In genomic region chr11:12362857-12363256, GRCh38 we compare ENCODE assay signal across 30 cellular contexts. TPM values are rescaled to one million over a fixed set of nuclear protein-coding genes. Genes with fewer than 3 reads are reported as not detected.
DNase-seq lines count a peak whose midpoint lies in the region; ATAC-seq and TF ChIP-seq lines count a peak whose summit lies in the region.
"Had no signal": no experiment of that assay in that cellular context is flagged by ENCODE, and none has a peak within 500 bp of the region (broad histone marks: within the 10 kb centered on the region; RNA-seq: fewer than 3 reads in every experiment).

No MANE protein-coding gene starts in this region.

- peak; percentile 39 for ATAC-seq in activated CD8-positive, alpha-beta T cell treated with anti-CD3 and anti-CD28 coated beads for 36 hours
- ATAC-seq in activated CD8-positive, alpha-beta T cell treated with anti-CD3 and anti-CD28 coated beads, Interleukin-2, amount 10 ng/mL, durations not matched to agents 7 days and 5 days: no peak
- peak; percentile 69 for ATAC-seq in CD8-positive, alpha-beta T cell
- peak; percentile 60 for ATAC-seq in T-helper 17 cell
- ATAC-seq in naive thymus-derived CD4-positive, alpha-beta T cell: peak; percentile 27
- no peak for ATAC-seq in HG03521 (IDR thresholded peaks at IDR 0.05; ENCODE audit: unreplicated experiment)
- ATAC-seq: GM12878 had no signal

- no peaks in the 10 kb centered on the region for H3K27me3 ChIP-seq in CD8-positive, alpha-beta T cell (ENCODE audit: insufficient read depth, low read length)
- no peaks in the 10 kb centered on the region for H3K27me3 ChIP-seq in naive thymus-derived CD4-positive, alpha-beta T cell (ENCODE audit: control insufficient read depth in 2 of 2, insufficient read depth in 2 of 2, low read length in 2 of 2)
- H3K27me3 ChIP-seq: brain microvascular endothelial cell, right atrium auricular region, SJCRH30 had no signal

- no peaks in the 10 kb centered on the region for H3K27me3 Mint-ChIP-seq in activated CD8-positive, alpha-beta T cell treated with anti-CD3 and anti-CD28 coated beads for 36 hours
- H3K27me3 Mint-ChIP-seq in activated CD8-positive, alpha-beta T cell treated with anti-CD3 and anti-CD28 coated beads, Interleukin-2, amount 10 ng/mL, durations not matched to agents 7 days and 5 days (ENCODE audit: low read depth): no peaks in the 10 kb centered on the region
- H3K27me3 Mint-ChIP-seq in CD8-positive, alpha-beta T cell (ENCODE audit: low read depth): no peaks in the 10 kb centered on the region
- no peaks in the 10 kb centered on the region for H3K27me3 Mint-ChIP-seq in T-helper 17 cell
- H3K27me3 Mint-ChIP-seq in naive thymus-derived CD4-positive, alpha-beta T cell: peaks cover 0 to 8% (median under 1%) of the 10 kb centered on the region in 5 donors
- H3K27me3 Mint-ChIP-seq: stimulated activated naive CD8-positive, alpha-beta T cell treated with anti-CD3 and anti-CD28 coated beads, Interleukin-15, Interleukin-2, amounts not matched to agents 100 ng/mL and 50 ng/mL, for 24 hours had no signal

- POLR2A ChIA-PET in activated CD8-positive, alpha-beta T cell treated with anti-CD3 and anti-CD28 coated beads for 36 hours (lab: Charles Lee): no interaction called here
- POLR2A ChIA-PET in activated CD8-positive, alpha-beta T cell treated with anti-CD3 and anti-CD28 coated beads, Interleukin-2, amount 10 ng/mL, durations not matched to agents 7 days and 5 days (lab: Charles Lee): no interaction called here
- POLR2A ChIA-PET in CD8-positive, alpha-beta T cell (lab: Charles Lee): interaction anchor here (1.0 to 4.6 kb wide), 2 partner anchors 13 to 14 kb away, joined by 3 to 14 read pairs; partner anchors contain the start of gene PARVA
- POLR2A ChIA-PET in naive thymus-derived CD4-positive, alpha-beta T cell (lab: Charles Lee): interaction anchor here (0.5 to 1.0 kb wide), 4 partner anchors 11 to 34 kb away, joined by 3 to 7 read pairs (median 4); partner anchors contain the start of gene PARVA

- peaks cover 5% of the 10 kb centered on the region for H3K9me3 Mint-ChIP-seq in activated CD8-positive, alpha-beta T cell treated with anti-CD3 and anti-CD28 coated beads for 36 hours
- H3K9me3 Mint-ChIP-seq in activated CD8-positive, alpha-beta T cell treated with anti-CD3 and anti-CD28 coated beads, Interleukin-2, amount 10 ng/mL, durations not matched to agents 7 days and 5 days (ENCODE audit: insufficient read depth): no peaks in the 10 kb centered on the region
- H3K9me3 Mint-ChIP-seq in CD8-positive, alpha-beta T cell: peaks cover 9% of the 10 kb centered on the region
- H3K9me3 Mint-ChIP-seq in naive thymus-derived CD4-positive, alpha-beta T cell: peaks cover 1 to 32% (median 14%) of the 10 kb centered on the region in 11 donors
- H3K9me3 Mint-ChIP-seq: stimulated activated naive CD8-positive, alpha-beta T cell treated with anti-CD3 and anti-CD28 coated beads, Interleukin-15, Interleukin-2, amounts not matched to agents 100 ng/mL and 50 ng/mL, for 24 hours had no signal

- H3K4me3 Mint-ChIP-seq in activated CD8-positive, alpha-beta T cell treated with anti-CD3 and anti-CD28 coated beads for 36 hours: no peak overlapping the region
- no peak overlapping the region for H3K4me3 Mint-ChIP-seq in activated CD8-positive, alpha-beta T cell treated with anti-CD3 and anti-CD28 coated beads, Interleukin-2, amount 10 ng/mL, durations not matched to agents 7 days and 5 days
- peak overlapping the region; percentile 11 for H3K4me3 Mint-ChIP-seq in CD8-positive, alpha-beta T cell
- H3K4me3 Mint-ChIP-seq in T-helper 17 cell: peak overlapping the region; percentile 62
- H3K4me3 Mint-ChIP-seq in naive thymus-derived CD4-positive, alpha-beta T cell: peak overlapping the region in 6 of 10 donors; percentile 2 to 36 (median 15)
- H3K4me3 Mint-ChIP-seq: stimulated activated naive CD8-positive, alpha-beta T cell treated with anti-CD3 and anti-CD28 coated beads, Interleukin-15, Interleukin-2, amounts not matched to agents 100 ng/mL and 50 ng/mL, for 24 hours had no signal

- no peak for TF ChIP-seq CTCF in activated CD8-positive, alpha-beta T cell treated with anti-CD3 and anti-CD28 coated beads for 36 hours (IDR thresholded peaks at IDR 0.05)
- TF ChIP-seq CTCF in CD8-positive, alpha-beta T cell (IDR thresholded peaks at IDR 0.05): no peak

- CTCF ChIA-PET in activated CD8-positive, alpha-beta T cell treated with anti-CD3 and anti-CD28 coated beads for 36 hours (lab: Charles Lee): interaction anchor here (1.1 to 1.3 kb wide), 3 partner anchors 32 to 395 kb away, joined by 3 to 8 read pairs (median 3); no protein-coding TSS in a partner anchor
- CTCF ChIA-PET in activated CD8-positive, alpha-beta T cell treated with anti-CD3 and anti-CD28 coated beads, Interleukin-2, amount 10 ng/mL, durations not matched to agents 7 days and 5 days (lab: Charles Lee): interaction anchor here (0.5 to 1.7 kb wide), 2 partner anchors 31 to 81 kb away, joined by 3 to 5 read pairs; no protein-coding TSS in a partner anchor
- CTCF ChIA-PET in CD8-positive, alpha-beta T cell (lab: Charles Lee): interaction anchor here (1.6 to 1.9 kb wide), 2 partner anchors 14 to 32 kb away, joined by 5 to 8 read pairs; partner anchors contain the start of gene PARVA
- CTCF ChIA-PET in naive thymus-derived CD4-positive, alpha-beta T cell (lab: Charles Lee): interaction anchor here (0.9 to 1.5 kb wide), 2 partner anchors 14 to 32 kb away, joined by 4 to 5 read pairs; partner anchors contain the start of gene PARVA

- H3K27ac ChIP-seq in CD8-positive, alpha-beta T cell (ENCODE audit: low read depth, low read length): no peak overlapping the region
- peak overlapping the region; percentile 8 for H3K27ac ChIP-seq in naive thymus-derived CD4-positive, alpha-beta T cell (ENCODE audit: low read depth, low read length)
- H3K27ac ChIP-seq: brain microvascular endothelial cell, left ventricle myocardium inferior, neutrophil, right atrium auricular region, SJCRH30, thoracic aorta had no signal

- H3K27ac Mint-ChIP-seq in activated CD8-positive, alpha-beta T cell treated with anti-CD3 and anti-CD28 coated beads for 36 hours: peak overlapping the region; percentile 33
- H3K27ac Mint-ChIP-seq in activated CD8-positive, alpha-beta T cell treated with anti-CD3 and anti-CD28 coated beads, Interleukin-2, amount 10 ng/mL, durations not matched to agents 7 days and 5 days: no peak overlapping the region
- peak overlapping the region; percentile 88 for H3K27ac Mint-ChIP-seq in CD8-positive, alpha-beta T cell
- H3K27ac Mint-ChIP-seq in T-helper 17 cell: peak overlapping the region; percentile 86
- peak overlapping the region in 8 of 9 donors; percentile 63 to 97 (median 78) for H3K27ac Mint-ChIP-seq in naive thymus-derived CD4-positive, alpha-beta T cell
- H3K27ac Mint-ChIP-seq: stimulated activated naive CD8-positive, alpha-beta T cell treated with anti-CD3 and anti-CD28 coated beads, Interleukin-15, Interleukin-2, amounts not matched to agents 100 ng/mL and 50 ng/mL, for 24 hours had no signal

- no peaks in the 10 kb centered on the region for H3K36me3 ChIP-seq in CD8-positive, alpha-beta T cell (ENCODE audit: insufficient read depth, low read length)
- no peaks in the 10 kb centered on the region for H3K36me3 ChIP-seq in naive thymus-derived CD4-positive, alpha-beta T cell (ENCODE audit: control insufficient read depth in 2 of 3, insufficient read depth in 3 of 3, low read length in 3 of 3)
- H3K36me3 ChIP-seq: brain microvascular endothelial cell, left ventricle myocardium inferior, neutrophil, right atrium auricular region, SJCRH30, thoracic aorta had no signal

- no peaks in the 10 kb centered on the region for H3K9me3 ChIP-seq in CD8-positive, alpha-beta T cell (ENCODE audit: low read length)
- no peaks in the 10 kb centered on the region for H3K9me3 ChIP-seq in T-helper 17 cell (ENCODE audit: control insufficient read depth, low read length, poor library complexity, severe bottlenecking)
- H3K9me3 ChIP-seq in naive thymus-derived CD4-positive, alpha-beta T cell (ENCODE audit: control insufficient read depth in 2 of 3, low read length in 3 of 3): no peaks in the 10 kb centered on the region
- H3K9me3 ChIP-seq: left ventricle myocardium inferior, neutrophil, right atrium auricular region, thoracic aorta had no signal

- H3K4me3 ChIP-seq in CD8-positive, alpha-beta T cell (ENCODE audit: low read depth, low read length): no peak overlapping the region
- no peak overlapping the region for H3K4me3 ChIP-seq in naive thymus-derived CD4-positive, alpha-beta T cell (ENCODE audit: low read length)
- H3K4me3 ChIP-seq: GM12878, left ventricle myocardium inferior, right atrium auricular region, SJCRH30, smooth muscle cell, thoracic aorta had no signal

- H3K4me1 Mint-ChIP-seq in activated CD8-positive, alpha-beta T cell treated with anti-CD3 and anti-CD28 coated beads for 36 hours (ENCODE audit: low read depth): peaks cover 48% of the 10 kb centered on the region
- H3K4me1 Mint-ChIP-seq in activated CD8-positive, alpha-beta T cell treated with anti-CD3 and anti-CD28 coated beads, Interleukin-2, amount 10 ng/mL, durations not matched to agents 7 days and 5 days (ENCODE audit: low read depth): peaks cover 24% of the 10 kb centered on the region
- H3K4me1 Mint-ChIP-seq in CD8-positive, alpha-beta T cell (ENCODE audit: low read depth): peaks cover 74% of the 10 kb centered on the region
- H3K4me1 Mint-ChIP-seq in T-helper 17 cell: peaks cover 23% of the 10 kb centered on the region
- peaks cover 15 to 83% (median 78%) of the 10 kb centered on the region in 7 donors for H3K4me1 Mint-ChIP-seq in naive thymus-derived CD4-positive, alpha-beta T cell

- no peak for DNase-seq in activated CD8-positive, alpha-beta T cell treated with anti-CD3 and anti-CD28 coated beads for 36 hours
- no peak for DNase-seq in activated CD8-positive, alpha-beta T cell treated with anti-CD3 and anti-CD28 coated beads, Interleukin-2, amount 10 ng/mL, durations not matched to agents 7 days and 5 days
- DNase-seq in CD8-positive, alpha-beta T cell: no peak
- no peak for DNase-seq in T-helper 17 cell
- DNase-seq in naive thymus-derived CD4-positive, alpha-beta T cell: peak in 2 of 9 donors; percentile 9 to 31
- no peak for DNase-seq in NCI-H2029 treated with DMSO at 0.1 percent for 48 hours (lab: John Stamatoyannopoulos, UW)
- DNase-seq: activated CD4-positive, alpha-beta T cell treated with anti-CD3 and anti-CD28 coated beads, Interleukin-2, amount 50 U/mL, for 1 hour; activated CD8-positive, alpha-beta memory T cell treated with anti-CD3 and anti-CD28 coated beads, Interleukin-2, amount 50 U/mL, for 48 hours; AML-193; brain microvascular endothelial cell; DMS 273 treated with DMSO at 0.1 percent for 48 hours; effector CD4-positive, alpha-beta T cell; glutamatergic neuron; left ventricle myocardium inferior; mesenchymal stem cell; NCI-H1092; NCI-H1694 treated with DMSO at 0.1 percent for 48 hours; posterior cingulate gyrus; RPMI8226; SJCRH30; stimulated activated CD4-positive, alpha-beta T cell treated with anti-CD3 and anti-CD28 coated beads, Interleukin-1b, Interleukin-23, amount 100 ng/mL, for 48 hours; SW 1271; T1000 had no signal

- H3K36me3 Mint-ChIP-seq in activated CD8-positive, alpha-beta T cell treated with anti-CD3 and anti-CD28 coated beads for 36 hours (ENCODE audit: low read depth): peaks cover 3% of the 10 kb centered on the region
- peaks cover 5% of the 10 kb centered on the region for H3K36me3 Mint-ChIP-seq in activated CD8-positive, alpha-beta T cell treated with anti-CD3 and anti-CD28 coated beads, Interleukin-2, amount 10 ng/mL, durations not matched to agents 7 days and 5 days (ENCODE audit: low read depth)
- H3K36me3 Mint-ChIP-seq in CD8-positive, alpha-beta T cell: peaks cover 11% of the 10 kb centered on the region
- no peaks in the 10 kb centered on the region for H3K36me3 Mint-ChIP-seq in T-helper 17 cell (ENCODE audit: low read depth)
- H3K36me3 Mint-ChIP-seq in naive thymus-derived CD4-positive, alpha-beta T cell: peaks cover 3 to 23% (median 17%) of the 10 kb centered on the region in 5 donors

- H3K4me1 ChIP-seq in CD8-positive, alpha-beta T cell (ENCODE audit: insufficient read depth, low read length): peaks cover 42% of the 10 kb centered on the region
- H3K4me1 ChIP-seq in naive thymus-derived CD4-positive, alpha-beta T cell (ENCODE audit: control insufficient read depth in 2 of 2, insufficient read depth in 2 of 2, low read length in 2 of 2): peaks cover 40 to 48% of the 10 kb centered on the region in 2 donors
- H3K4me1 ChIP-seq: right atrium auricular region, SJCRH30 had no signal

- intact Hi-C loops in activated CD8-positive, alpha-beta T cell treated with anti-CD3 and anti-CD28 coated beads for 36 hours (cut with micrococcal nuclease): no loop called here
- intact Hi-C loops in CD8-positive, alpha-beta T cell (cut with DNase I, micrococcal nuclease): no loop called here
- intact Hi-C loops in naive thymus-derived CD4-positive, alpha-beta T cell (cut with micrococcal nuclease): loop anchor here in 1 of 2 donors (5.0 to 10.0 kb wide), 2 partner anchors 49 to 518 kb away; partner anchors contain the start of gene USP47

RNA-seq across cellular contexts. Expression of gene PARVA, which starts 14.5 kb away (rescaled TPM):
- total RNA-seq in activated CD8-positive, alpha-beta T cell treated with anti-CD3 and anti-CD28 coated beads for 36 hours: not detected
- not detected for total RNA-seq in activated CD8-positive, alpha-beta T cell treated with anti-CD3 and anti-CD28 coated beads, Interleukin-2, amount 10 ng/mL, durations not matched to agents 7 days and 5 days
- under 1 TPM; 0.06 to 0.24 TPM for total RNA-seq in CD8-positive, alpha-beta T cell
- 1 to 10 TPM in 1 of 2 donors, under 1 TPM in 1; 0.16 to 1.8 TPM for total RNA-seq in T-helper 17 cell
- under 1 TPM; 0.07 to 0.97 (median 0.73) TPM for total RNA-seq in naive thymus-derived CD4-positive, alpha-beta T cell
- under 1 TPM; 0.38 to 0.69 TPM for polyA plus RNA-seq in naive thymus-derived CD4-positive, alpha-beta T cell

Comparison
In these comparisons a context has a peak if more than half of its experiments do, and no peak if none do; other contexts are left out.
1. ATAC-seq: peak in activated CD8-positive, alpha-beta T cell treated with anti-CD3 and anti-CD28 coated beads for 36 hours (single experiment), CD8-positive, alpha-beta T cell (single experiment), T-helper 17 cell (single experiment) and naive thymus-derived CD4-positive, alpha-beta T cell (single experiment); none in activated CD8-positive, alpha-beta T cell treated with anti-CD3 and anti-CD28 coated beads, Interleukin-2, amount 10 ng/mL, durations not matched to agents 7 days and 5 days (single experiment) and HG03521 (single experiment).
2. H3K4me3 Mint-ChIP-seq: peak in CD8-positive, alpha-beta T cell (single experiment), T-helper 17 cell (single experiment) and naive thymus-derived CD4-positive, alpha-beta T cell (6 of 10); none in activated CD8-positive, alpha-beta T cell treated with anti-CD3 and anti-CD28 coated beads for 36 hours (single experiment) and activated CD8-positive, alpha-beta T cell treated with anti-CD3 and anti-CD28 coated beads, Interleukin-2, amount 10 ng/mL, durations not matched to agents 7 days and 5 days (single experiment).
3. POLR2A ChIA-PET loops: an anchor here in CD8-positive, alpha-beta T cell (1.0 to 4.6 kb wide) and naive thymus-derived CD4-positive, alpha-beta T cell (0.5 to 1.0 kb wide); none called in activated CD8-positive, alpha-beta T cell treated with anti-CD3 and anti-CD28 coated beads for 36 hours and activated CD8-positive, alpha-beta T cell treated with anti-CD3 and anti-CD28 coated beads, Interleukin-2, amount 10 ng/mL, durations not matched to agents 7 days and 5 days.